Comparison of ENCODE assay signal across 24 cellular contexts in the genomic region with DNA sequence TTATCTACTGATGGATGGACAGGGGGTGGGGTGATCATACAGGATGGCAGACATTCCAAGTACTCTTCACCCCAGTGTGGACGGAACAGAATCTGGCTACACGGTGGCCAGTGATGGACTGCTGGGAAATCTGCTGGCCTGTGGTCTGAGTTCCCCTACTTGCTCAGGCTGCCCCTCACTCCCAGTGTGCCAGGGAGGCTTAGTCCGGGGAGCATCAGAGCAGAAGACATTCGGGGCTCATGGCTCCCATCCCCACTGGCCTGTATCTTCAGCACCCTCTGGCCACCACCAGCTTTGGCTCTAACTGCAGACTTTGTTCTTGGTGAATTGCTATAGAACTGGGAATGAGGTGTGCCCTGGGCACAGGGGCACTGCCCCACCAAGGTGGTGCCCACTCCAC. TPM values are rescaled to one million over a fixed set of nuclear protein-coding genes. Genes with fewer than 3 reads are reported as not detected.
DNase-seq lines count a peak whose midpoint lies in the region; ATAC-seq and TF ChIP-seq lines count a peak whose summit lies in the region.
"Had no signal": no experiment of that assay in that cellular context is flagged by ENCODE, and none has a peak within 500 bp of the region (broad histone marks: within the 10 kb centered on the region; RNA-seq: fewer than 3 reads in every experiment).

No MANE protein-coding gene starts in this region.

- peaks cover 18% of the 10 kb centered on the region for H3K4me1 Mint-ChIP-seq in activated CD8-positive, alpha-beta T cell treated with anti-CD3 and anti-CD28 coated beads for 36 hours (ENCODE audit: low read depth)
- peaks cover 12% of the 10 kb centered on the region for H3K4me1 Mint-ChIP-seq in activated CD8-positive, alpha-beta T cell treated with anti-CD3 and anti-CD28 coated beads, Interleukin-2, amount 10 ng/mL, durations not matched to agents 7 days and 5 days (ENCODE audit: low read depth)
- H3K4me1 Mint-ChIP-seq in CD4-positive, alpha-beta memory T cell: peaks cover 13 to 17% (median 15%) of the 10 kb centered on the region in 4 donors

- H3K9me3 Mint-ChIP-seq in activated CD8-positive, alpha-beta T cell treated with anti-CD3 and anti-CD28 coated beads for 36 hours: no peaks in the 10 kb centered on the region
- no peaks in the 10 kb centered on the region for H3K9me3 Mint-ChIP-seq in activated CD8-positive, alpha-beta T cell treated with anti-CD3 and anti-CD28 coated beads, Interleukin-2, amount 10 ng/mL, durations not matched to agents 7 days and 5 days (ENCODE audit: insufficient read depth)
- H3K9me3 Mint-ChIP-seq in CD4-positive, alpha-beta memory T cell: no peaks in the 10 kb centered on the region

- H3K27ac Mint-ChIP-seq in activated CD8-positive, alpha-beta T cell treated with anti-CD3 and anti-CD28 coated beads for 36 hours: peak overlapping the region; percentile 14
- H3K27ac Mint-ChIP-seq in activated CD8-positive, alpha-beta T cell treated with anti-CD3 and anti-CD28 coated beads, Interleukin-2, amount 10 ng/mL, durations not matched to agents 7 days and 5 days: no peak overlapping the region
- peak overlapping the region in 4 of 7 donors; percentile 28 to 83 (median 66) for H3K27ac Mint-ChIP-seq in CD4-positive, alpha-beta memory T cell
- H3K27ac Mint-ChIP-seq: B cell had no signal

- TF ChIP-seq POLR2A in testis (IDR thresholded peaks at IDR 0.05): no peak

- H3K4me1 ChIP-seq in CD4-positive, alpha-beta memory T cell (ENCODE audit: insufficient read depth, low read length): peaks cover 12% of the 10 kb centered on the region
- H3K4me1 ChIP-seq in lower lobe of right lung: peaks cover 5% of the 10 kb centered on the region
- peaks cover 28% of the 10 kb centered on the region for H3K4me1 ChIP-seq in testis

- 63 to 68% methylated on average over 2 to 4 of the region's 4 CpGs for WGBS in testis, 2 donors

- no peaks in the 10 kb centered on the region for H3K27me3 Mint-ChIP-seq in activated CD8-positive, alpha-beta T cell treated with anti-CD3 and anti-CD28 coated beads for 36 hours
- no peaks in the 10 kb centered on the region for H3K27me3 Mint-ChIP-seq in activated CD8-positive, alpha-beta T cell treated with anti-CD3 and anti-CD28 coated beads, Interleukin-2, amount 10 ng/mL, durations not matched to agents 7 days and 5 days (ENCODE audit: low read depth)
- no peaks in the 10 kb centered on the region for H3K27me3 Mint-ChIP-seq in CD4-positive, alpha-beta memory T cell
- H3K27me3 Mint-ChIP-seq: B cell had no signal

- CTCF ChIA-PET in activated CD8-positive, alpha-beta T cell treated with anti-CD3 and anti-CD28 coated beads for 36 hours (lab: Charles Lee): no interaction called here
- CTCF ChIA-PET in activated CD8-positive, alpha-beta T cell treated with anti-CD3 and anti-CD28 coated beads, Interleukin-2, amount 10 ng/mL, durations not matched to agents 7 days and 5 days (lab: Charles Lee): no interaction called here
- CTCF ChIA-PET in CD4-positive, alpha-beta memory T cell (lab: Charles Lee; ENCODE audit: partially characterized antibody): no interaction called here

- no peak for DNase-seq in activated CD8-positive, alpha-beta T cell treated with anti-CD3 and anti-CD28 coated beads for 36 hours
- DNase-seq in activated CD8-positive, alpha-beta T cell treated with anti-CD3 and anti-CD28 coated beads, Interleukin-2, amount 10 ng/mL, durations not matched to agents 7 days and 5 days: no peak
- DNase-seq in CD4-positive, alpha-beta memory T cell: no peak
- DNase-seq in lower lobe of right lung (peak; percentile 17), testis (no peak), NCI-H748 treated with DMSO at 0.1 percent for 48 hours (lab: John Stamatoyannopoulos, UW) (no peak)
- DNase-seq: KG1; MG63; NCI-H1105 treated with DMSO at 0.1 percent for 48 hours; NCI-H146; NCI-H1930; NCI-H2107; NCI-H446; NCI-H524 treated with DMSO at 0.1 percent for 48 hours; NCI-H82; NK-92 treated with Interleukin-12 subunit alpha and Interleukin-12 subunit beta, amount 100 ng/mL, for 24 hours; PC-9; Right ventricle myocardium superior had no signal

- no peak overlapping the region for H3K4me3 Mint-ChIP-seq in activated CD8-positive, alpha-beta T cell treated with anti-CD3 and anti-CD28 coated beads for 36 hours
- H3K4me3 Mint-ChIP-seq in activated CD8-positive, alpha-beta T cell treated with anti-CD3 and anti-CD28 coated beads, Interleukin-2, amount 10 ng/mL, durations not matched to agents 7 days and 5 days: no peak overlapping the region
- no peak overlapping the region for H3K4me3 Mint-ChIP-seq in CD4-positive, alpha-beta memory T cell
- H3K4me3 Mint-ChIP-seq: B cell had no signal

- H3K4me3 ChIP-seq in CD4-positive, alpha-beta memory T cell (ENCODE audit: low read length in 2 of 2): no peak overlapping the region
- H3K4me3 ChIP-seq in lower lobe of right lung (no peak overlapping the region), testis (no peak overlapping the region)
- H3K4me3 ChIP-seq: MG63, PC-9, SJSA1 had no signal

- TF ChIP-seq CTCF in activated CD8-positive, alpha-beta T cell treated with anti-CD3 and anti-CD28 coated beads for 36 hours (IDR thresholded peaks at IDR 0.05): no peak
- TF ChIP-seq CTCF in lower lobe of right lung (IDR thresholded peaks at IDR 0.05): no peak
- no peak for TF ChIP-seq CTCF in testis (IDR thresholded peaks at IDR 0.05)

- H3K27me3 ChIP-seq in CD4-positive, alpha-beta memory T cell (ENCODE audit: insufficient read depth, low read length): no peaks in the 10 kb centered on the region
- no peaks in the 10 kb centered on the region for H3K27me3 ChIP-seq in lower lobe of right lung (ENCODE audit: low read depth)
- no peaks in the 10 kb centered on the region for H3K27me3 ChIP-seq in testis
- H3K27me3 ChIP-seq: MG63, SJSA1 had no signal

- H3K36me3 ChIP-seq in CD4-positive, alpha-beta memory T cell (ENCODE audit: insufficient read depth, low read length): peaks cover 56% of the 10 kb centered on the region
- H3K36me3 ChIP-seq in lower lobe of right lung: peaks cover 76% of the 10 kb centered on the region
- no peaks in the 10 kb centered on the region for H3K36me3 ChIP-seq in testis (ENCODE audit: low read depth, missing control alignments)
- H3K36me3 ChIP-seq: MG63 had no signal

- no peak overlapping the region for H3K27ac ChIP-seq in CD4-positive, alpha-beta memory T cell (ENCODE audit: low read depth, low read length)
- H3K27ac ChIP-seq in lower lobe of right lung: no peak overlapping the region
- peak overlapping the region; percentile 58 to 69 for H3K27ac ChIP-seq in testis
- H3K27ac ChIP-seq: 22Rv1, C4-2B, PC-9, SJSA1 had no signal

- intact Hi-C loops in activated CD8-positive, alpha-beta T cell treated with anti-CD3 and anti-CD28 coated beads for 36 hours (cut with micrococcal nuclease): no loop called here
- intact Hi-C loops in CD4-positive, alpha-beta memory T cell (cut with micrococcal nuclease): no loop called here
- intact Hi-C loops in lower lobe of right lung (cut with DNase I): no loop called here
- intact Hi-C loops in testis (cut with DNase I; ENCODE audit: low total_unique reads): no loop called here

- POLR2A ChIA-PET in activated CD8-positive, alpha-beta T cell treated with anti-CD3 and anti-CD28 coated beads for 36 hours (lab: Charles Lee): no interaction called here
- POLR2A ChIA-PET in activated CD8-positive, alpha-beta T cell treated with anti-CD3 and anti-CD28 coated beads, Interleukin-2, amount 10 ng/mL, durations not matched to agents 7 days and 5 days (lab: Charles Lee): no interaction called here
- POLR2A ChIA-PET in CD4-positive, alpha-beta memory T cell (lab: Charles Lee; ENCODE audit: partially characterized antibody): no interaction called here

- no peak for ATAC-seq in activated CD8-positive, alpha-beta T cell treated with anti-CD3 and anti-CD28 coated beads for 36 hours
- no peak for ATAC-seq in activated CD8-positive, alpha-beta T cell treated with anti-CD3 and anti-CD28 coated beads, Interleukin-2, amount 10 ng/mL, durations not matched to agents 7 days and 5 days
- ATAC-seq in lower lobe of right lung: no peak
- no peak for ATAC-seq in HG02884 (IDR thresholded peaks at IDR 0.05; ENCODE audit: unreplicated experiment)

- peaks cover 9% of the 10 kb centered on the region for H3K36me3 Mint-ChIP-seq in activated CD8-positive, alpha-beta T cell treated with anti-CD3 and anti-CD28 coated beads for 36 hours (ENCODE audit: low read depth)
- H3K36me3 Mint-ChIP-seq in activated CD8-positive, alpha-beta T cell treated with anti-CD3 and anti-CD28 coated beads, Interleukin-2, amount 10 ng/mL, durations not matched to agents 7 days and 5 days (ENCODE audit: low read depth): peaks cover 58% of the 10 kb centered on the region
- peaks cover 57 to 71% of the 10 kb centered on the region in 2 donors for H3K36me3 Mint-ChIP-seq in CD4-positive, alpha-beta memory T cell

- H3K9me3 ChIP-seq in CD4-positive, alpha-beta memory T cell (ENCODE audit: control insufficient read depth in 1 of 2, low read length in 2 of 2): no peaks in the 10 kb centered on the region
- H3K9me3 ChIP-seq in lower lobe of right lung (no peaks in the 10 kb centered on the region), testis (no peaks in the 10 kb centered on the region)
- H3K9me3 ChIP-seq: MG63, SJSA1 had no signal

RNA-seq across cellular contexts. Expression of gene TLDC2, which starts 15.3 kb away (rescaled TPM):
- total RNA-seq in activated CD8-positive, alpha-beta T cell treated with anti-CD3 and anti-CD28 coated beads for 36 hours: not detected
- not detected for total RNA-seq in activated CD8-positive, alpha-beta T cell treated with anti-CD3 and anti-CD28 coated beads, Interleukin-2, amount 10 ng/mL, durations not matched to agents 7 days and 5 days
- not detected for total RNA-seq in CD4-positive, alpha-beta memory T cell
- polyA plus RNA-seq in CD4-positive, alpha-beta memory T cell: under 1 TPM in 1 of 2 donors, not detected in 1; 0.52 TPM
- total RNA-seq in lower lobe of right lung (1.3 TPM), testis (1 to 10 TPM; 2.8 to 3.4 TPM)
- polyA plus RNA-seq in testis (ENCODE audit: insufficient read depth, low read depth, low replicate concordance): 2.9 TPM
- total RNA-seq: B cell, PC-9, Right ventricle myocardium superior, RPMI7951, SJSA1 had no signal

Comparison
In these comparisons a context has a peak if more than half of its experiments do, and no peak if none do; other contexts are left out.
1. H3K27ac ChIP-seq: peak in testis (2 of 2); none in CD4-positive, alpha-beta memory T cell (single experiment) and lower lobe of right lung (single experiment).